8 cellular contexts compared by ENCODE assay signal in the genomic region with DNA sequence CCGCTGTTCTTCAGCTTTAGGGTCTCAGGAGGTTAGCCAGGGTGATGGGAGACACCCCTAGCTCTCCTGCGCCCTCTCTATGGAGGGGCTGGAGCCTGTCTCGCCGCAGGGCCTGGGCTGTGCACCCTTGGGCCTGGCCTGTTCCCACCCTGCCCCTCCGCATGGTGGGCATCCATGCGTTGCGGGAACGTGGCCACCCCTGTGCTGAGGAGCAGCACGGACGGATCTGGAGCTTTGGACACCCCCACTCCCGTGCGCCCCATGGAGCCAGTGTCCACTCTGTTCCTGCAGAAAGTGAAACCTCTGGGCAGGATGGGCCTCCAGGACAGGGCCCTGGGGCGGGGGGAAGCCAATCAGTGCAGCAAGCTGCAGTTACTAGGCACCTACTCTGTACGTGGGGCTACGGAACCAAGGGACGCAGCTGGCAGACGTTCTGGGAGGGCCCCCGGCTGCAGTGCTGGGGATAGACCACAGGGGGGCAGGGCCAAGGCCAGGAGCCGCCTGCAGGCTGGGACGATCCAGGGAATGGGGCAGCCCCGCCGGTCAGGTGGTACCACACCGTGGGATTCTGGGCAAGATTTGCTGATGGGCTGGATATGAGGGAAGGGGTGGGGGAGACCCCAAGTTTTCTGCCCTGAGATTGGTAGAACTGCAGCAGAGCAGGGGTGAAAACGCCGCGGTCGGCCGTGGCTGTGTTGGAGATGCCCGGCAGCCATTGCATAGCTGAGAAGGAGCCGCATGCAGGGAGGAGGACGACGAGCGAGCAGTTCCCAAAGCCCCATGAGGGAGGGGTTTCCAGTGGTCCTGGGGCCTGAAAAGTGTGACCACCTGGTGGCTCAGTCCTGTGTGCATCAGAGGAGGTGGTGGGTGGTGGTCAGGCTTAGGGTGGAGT. TPM values are rescaled to one million over a fixed set of nuclear protein-coding genes. Genes with fewer than 3 reads are reported as not detected.
DNase-seq lines count a peak whose midpoint lies in the region; ATAC-seq, FAIRE-seq and TF ChIP-seq lines count a peak whose summit lies in the region.

No MANE protein-coding gene starts in this region.

- no peak overlapping the region for H2AFZ ChIP-seq in SK-N-SH (ENCODE audit: low read depth)

- no peak for TF ChIP-seq EP300 in SK-N-SH (IDR thresholded peaks at IDR 0.05; ENCODE audit: borderline replicate concordance in 1 of 2, low read depth in 1 of 2, low read length in 1 of 2)

- H3K79me2 ChIP-seq in SK-N-SH (ENCODE audit: insufficient read depth): no peaks in the 10 kb centered on the region

- H3K9me3 ChIP-seq in SK-N-SH: no peaks in the 10 kb centered on the region

- CTCF ChIA-PET in SK-N-SH (lab: Yijun Ruan, JAX): interaction anchor here (0.5 to 12.9 kb wide), 25 partner anchors 9 to 109 kb away, joined by 3 to 369 read pairs (median 5); no protein-coding TSS in a partner anchor

- H3K4me1 ChIP-seq in SK-N-SH (ENCODE audit: control insufficient read depth in 1 of 2, insufficient read depth in 2 of 2, low read depth in 1 of 2, low read length in 1 of 2): peaks cover 0 to 43% of the 10 kb centered on the region in 2 experiments; a peak in 1 of 4 replicates

- no peak overlapping the region for H3K9ac ChIP-seq in SK-N-SH

- H3K36me3 ChIP-seq in SK-N-SH (replicated peaks in 1 of 2; ENCODE audit: control insufficient read depth in 1 of 2, insufficient read depth in 2 of 2, low read length in 1 of 2) (no peaks in the 10 kb centered on the region), bronchial epithelial cell (ENCODE audit: control insufficient read depth, insufficient read depth, low read length) (no peaks in the 10 kb centered on the region), kidney epithelial cell (ENCODE audit: control insufficient read depth, insufficient read depth, low read length) (no peaks in the 10 kb centered on the region)

- no peak for FAIRE-seq in bronchial epithelial cell (lab: Jason Lieb, UNC)

- ATAC-seq in HG03354 (IDR thresholded peaks at IDR 0.05; ENCODE audit: poor library complexity, severe bottlenecking, unreplicated experiment) (no peak), HG02588 (IDR thresholded peaks at IDR 0.05; ENCODE audit: unreplicated experiment) (no peak)

- H4K20me1 ChIP-seq in SK-N-SH (ENCODE audit: insufficient read depth): no peaks in the 10 kb centered on the region

- peak; percentile 86 for DNase-seq in AG08396 (ENCODE audit: low spot score)
- DNase-seq in GM19238 (ENCODE audit: insufficient read length, low spot score): peak; percentile 71
- peak; percentile 96 for DNase-seq in SK-N-SH
- no peak for DNase-seq in bronchial epithelial cell (ENCODE audit: low read depth)
- DNase-seq in kidney epithelial cell (ENCODE audit: low read depth): no peak
- DNase-seq in stimulated activated CD4-positive, alpha-beta T cell treated with anti-CD3 and anti-CD28 coated beads, Interleukin-4, amount 100 ng/mL, for 4 hours: peak; percentile 5 to 41

- 96% methylated on average over 9 of the region's 33 CpGs for WGBS in SK-N-SH (ENCODE audit: low lambda C conversion rate)

- TF ChIP-seq RAD21 in SK-N-SH (IDR thresholded peaks at IDR 0.05; ENCODE audit: low read length): peak; percentile 68

- TF ChIP-seq CTCF in SK-N-SH (IDR thresholded peaks at IDR 0.05) (peak; percentile 61), bronchial epithelial cell (IDR thresholded peaks at IDR 0.05; ENCODE audit: insufficient read depth, low read length, severe bottlenecking) (peak; percentile 88), kidney epithelial cell (IDR thresholded peaks at IDR 0.05; ENCODE audit: insufficient read depth, low read length, poor library complexity, severe bottlenecking) (peak; percentile 83)

- H3F3A ChIP-seq in SK-N-SH (replicated peaks; ENCODE audit: insufficient read depth): no peaks in the 10 kb centered on the region

- H3K4me3 ChIP-seq in SK-N-SH (ENCODE audit: low read depth in 2 of 2, low read length in 1 of 2) (no peak overlapping the region), bronchial epithelial cell (ENCODE audit: low read depth, low read length) (no peak overlapping the region), kidney epithelial cell (ENCODE audit: low read depth, low read length) (no peak overlapping the region)

- no peaks in the 10 kb centered on the region for H3K9me2 ChIP-seq in SK-N-SH

- POLR2A ChIA-PET in SK-N-SH (lab: Yijun Ruan, JAX): no interaction called here

- no peaks in the 10 kb centered on the region for H3K27me3 ChIP-seq in SK-N-SH (ENCODE audit: insufficient read depth)
- H3K27me3 ChIP-seq in bronchial epithelial cell (ENCODE audit: control insufficient read depth, insufficient read depth, low read length): no peaks in the 10 kb centered on the region
- peaks cover 46% of the 10 kb centered on the region for H3K27me3 ChIP-seq in kidney epithelial cell (ENCODE audit: control insufficient read depth, insufficient read depth, low read length)

- H3K27ac ChIP-seq in SK-N-SH (ENCODE audit: low read depth in 2 of 2, low read length in 1 of 2): no peak overlapping the region

- no peak overlapping the region for H3K4me2 ChIP-seq in SK-N-SH

TF ChIP-seq in SK-N-SH, 30 proteins besides CTCF, POLR2A, EP300 and RAD21:
- TF ChIP-seq, protein P1, sequence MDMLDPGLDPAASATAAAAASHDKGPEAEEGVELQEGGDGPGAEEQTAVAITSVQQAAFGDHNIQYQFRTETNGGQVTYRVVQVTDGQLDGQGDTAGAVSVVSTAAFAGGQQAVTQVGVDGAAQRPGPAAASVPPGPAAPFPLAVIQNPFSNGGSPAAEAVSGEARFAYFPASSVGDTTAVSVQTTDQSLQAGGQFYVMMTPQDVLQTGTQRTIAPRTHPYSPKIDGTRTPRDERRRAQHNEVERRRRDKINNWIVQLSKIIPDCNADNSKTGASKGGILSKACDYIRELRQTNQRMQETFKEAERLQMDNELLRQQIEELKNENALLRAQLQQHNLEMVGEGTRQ (IDR thresholded peaks at IDR 0.05; ENCODE audit: borderline replicate concordance, low read depth, low read length): no peak
- TF ChIP-seq TCF12 (IDR thresholded peaks at IDR 0.05) (no peak), EZH2phosphoT487 (IDR thresholded peaks at IDR 0.05; ENCODE audit: borderline replicate concordance, low read depth) (no peak), FOXM1 (IDR thresholded peaks at IDR 0.05; ENCODE audit: low read depth) (no peak), SMC3 (IDR thresholded peaks at IDR 0.05; ENCODE audit: low read depth, low read length) (peak; percentile 89)
- TF ChIP-seq, protein P2, sequence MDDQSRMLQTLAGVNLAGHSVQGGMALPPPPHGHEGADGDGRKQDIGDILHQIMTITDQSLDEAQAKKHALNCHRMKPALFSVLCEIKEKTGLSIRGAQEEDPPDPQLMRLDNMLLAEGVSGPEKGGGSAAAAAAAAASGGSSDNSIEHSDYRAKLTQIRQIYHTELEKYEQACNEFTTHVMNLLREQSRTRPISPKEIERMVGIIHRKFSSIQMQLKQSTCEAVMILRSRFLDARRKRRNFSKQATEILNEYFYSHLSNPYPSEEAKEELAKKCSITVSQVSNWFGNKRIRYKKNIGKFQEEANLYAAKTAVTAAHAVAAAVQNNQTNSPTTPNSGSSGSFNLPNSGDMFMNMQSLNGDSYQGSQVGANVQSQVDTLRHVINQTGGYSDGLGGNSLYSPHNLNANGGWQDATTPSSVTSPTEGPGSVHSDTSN (IDR thresholded peaks at IDR 0.05): no peak

RNA-seq across cellular contexts. Expression of a gene that starts 43.3 kb away (rescaled TPM):
- 0.21 and 0.64 TPM in 2 replicates for polyA plus RNA-seq in SK-N-SH (2012; rRNA removed)
- polyA plus RNA-seq in SK-N-SH (2012; cell fraction: cytosol; rRNA removed): 0.28 and 0.41 TPM in 2 replicates
- polyA plus RNA-seq in SK-N-SH (2012; cell fraction: nucleus; rRNA removed): 1.4 and 1.8 TPM in 2 replicates
- under 0.01 and 0.13 TPM in 2 replicates for total RNA-seq in bronchial epithelial cell
- 0.04 and 0.07 TPM in 2 replicates for total RNA-seq in kidney epithelial cell

RNA-seq across cellular contexts. Expression of a gene that starts 45.7 kb away (rescaled TPM):
- 61.9 and 67.8 TPM in 2 replicates for polyA plus RNA-seq in SK-N-SH (2012; rRNA removed)
- 33.1 and 45.1 TPM in 2 replicates for polyA plus RNA-seq in SK-N-SH (2012; cell fraction: cytosol; rRNA removed)
- polyA plus RNA-seq in SK-N-SH (2012; cell fraction: nucleus; rRNA removed): 172 and 188 TPM in 2 replicates
- 21.3 and 22.1 TPM in 2 replicates for total RNA-seq in bronchial epithelial cell
- 33.9 and 35.2 TPM in 2 replicates for total RNA-seq in kidney epithelial cell

RNA-seq across cellular contexts. Expression of a gene that starts 56.7 kb away (rescaled TPM):
- polyA plus RNA-seq in SK-N-SH (2012; rRNA removed): not detected in 2 replicates
- polyA plus RNA-seq in SK-N-SH (2012; cell fraction: cytosol; rRNA removed): not detected in 2 replicates
- polyA plus RNA-seq in SK-N-SH (2012; cell fraction: nucleus; rRNA removed): not detected in 2 replicates
- total RNA-seq in bronchial epithelial cell (not detected in 2 replicates), kidney epithelial cell (not detected in 2 replicates)

Comparison
In these comparisons a context has a peak if more than half of its experiments do, and no peak if none do; other contexts are left out.
1. DNase-seq: peak in AG08396 (single experiment), GM19238 (single experiment), SK-N-SH (single experiment) and stimulated activated CD4-positive, alpha-beta T cell treated with anti-CD3 and anti-CD28 coated beads, Interleukin-4, amount 100 ng/mL, for 4 hours (2 of 2); none in bronchial epithelial cell (single experiment) and kidney epithelial cell (single experiment).
2. Peak in every context shown above with its lines, with median percentiles within 50 percentile points of each other: CTCF ChIP-seq.